ENCODE assay signal across 21 cellular contexts in the genomic region with DNA sequence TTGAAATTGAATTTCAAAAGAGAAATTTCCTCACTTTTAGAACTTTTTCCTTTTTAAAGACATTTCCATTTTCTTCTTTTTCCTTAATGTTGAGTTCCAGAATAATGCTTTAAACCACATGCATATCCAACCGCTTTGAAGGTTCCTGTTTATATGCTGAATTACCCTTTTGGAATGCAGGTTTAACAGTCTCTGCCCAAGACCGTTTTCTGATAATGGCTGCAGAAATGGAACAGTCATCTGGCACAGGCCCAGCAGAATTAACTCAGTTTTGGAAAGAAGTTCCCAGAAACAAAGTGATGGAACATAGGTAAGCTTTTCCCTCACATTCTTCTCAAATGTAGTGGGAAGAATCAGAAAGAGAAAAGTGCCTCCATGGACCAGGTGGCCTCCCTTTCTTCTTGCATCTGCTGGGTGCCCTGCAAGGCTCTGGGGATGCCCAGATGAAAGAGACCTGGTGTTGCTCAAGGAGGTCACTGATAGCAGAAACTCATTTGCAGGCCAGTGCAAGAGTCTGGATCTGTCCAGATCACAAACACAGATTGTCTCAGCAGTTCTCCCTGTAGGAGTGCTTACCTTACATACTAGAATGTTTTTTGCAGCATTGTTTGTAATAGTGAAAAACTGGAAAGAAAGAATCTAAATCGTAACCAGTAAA. TPM values are rescaled to one million over a fixed set of nuclear protein-coding genes. Genes with fewer than 3 reads are reported as not detected.
DNase-seq lines count a peak whose midpoint lies in the region; FAIRE-seq and TF ChIP-seq lines count a peak whose summit lies in the region.
"Had no signal": no experiment of that assay in that cellular context is flagged by ENCODE, and none has a peak within 500 bp of the region (broad histone marks: within the 10 kb centered on the region; RNA-seq: fewer than 3 reads in every experiment).

No MANE protein-coding gene starts in this region.

- H2BK12ac ChIP-seq in mesenchymal stem cell (ENCODE audit: low read length in 2 of 2): no peak overlapping the region

- H3K4ac ChIP-seq in mesenchymal stem cell (ENCODE audit: low read depth in 1 of 2, low read length in 2 of 2): no peak overlapping the region

- H3K27ac ChIP-seq in mesenchymal stem cell (ENCODE audit: low read length, poor library complexity, severe bottlenecking): peak overlapping the region; percentile 32
- H3K27ac ChIP-seq: C4-2B, esophagus muscularis mucosa, left ventricle myocardium inferior had no signal

- H3K4me2 ChIP-seq in mesenchymal stem cell (ENCODE audit: low read length, poor library complexity, severe bottlenecking): no peak overlapping the region
- H3K4me2 ChIP-seq: GM23338 had no signal

- no peak overlapping the region for H3K4me3 ChIP-seq in AG10803 (ENCODE audit: low read length)
- H3K4me3 ChIP-seq in bronchial epithelial cell (ENCODE audit: low read depth, low read length): no peak overlapping the region
- H3K4me3 ChIP-seq in mesenchymal stem cell (ENCODE audit: insufficient read depth in 1 of 2, low read depth in 1 of 2, low read length in 2 of 2): no peak overlapping the region
- H3K4me3 ChIP-seq: esophagus muscularis mucosa, GM23338, left ventricle myocardium inferior had no signal

- no peak for TF ChIP-seq CTCF in AG10803 (conservative IDR thresholded peaks at IDR 0.05; ENCODE audit: low read length)
- TF ChIP-seq CTCF in bronchial epithelial cell (IDR thresholded peaks at IDR 0.05; ENCODE audit: insufficient read depth, low read length, severe bottlenecking): no peak

- no peak overlapping the region for H4K8ac ChIP-seq in mesenchymal stem cell (ENCODE audit: low read length)

- no peaks in the 10 kb centered on the region for H3K9me3 ChIP-seq in mesenchymal stem cell (ENCODE audit: control insufficient read depth, low read length)
- H3K9me3 ChIP-seq: esophagus muscularis mucosa, left ventricle myocardium inferior had no signal

- peak overlapping the region in 1 of 2 experiments; percentile 24 for H3K18ac ChIP-seq in mesenchymal stem cell (ENCODE audit: low read depth in 1 of 2, low read length in 2 of 2)

- H2AFZ ChIP-seq in mesenchymal stem cell (ENCODE audit: low read depth, low read length): no peak overlapping the region
- H2AFZ ChIP-seq: GM23338 had no signal

- no peak overlapping the region for H3K23ac ChIP-seq in mesenchymal stem cell (ENCODE audit: low read length in 2 of 2)

- FAIRE-seq in bronchial epithelial cell (lab: Jason Lieb, UNC): peak; percentile 13
- no peak for FAIRE-seq in HTR-8/SVneo (lab: Jason Lieb, UNC)

- no peak overlapping the region for H3K9ac ChIP-seq in mesenchymal stem cell (ENCODE audit: low read length)

- H3K36me3 ChIP-seq in bronchial epithelial cell (ENCODE audit: control insufficient read depth, insufficient read depth, low read length) (no peaks in the 10 kb centered on the region), mesenchymal stem cell (ENCODE audit: control insufficient read depth in 1 of 2, insufficient read depth in 2 of 2, low read depth in 1 of 2, low read length in 2 of 2) (peaks cover 0 to 52% of the 10 kb centered on the region in 2 experiments)

- peaks cover 2% of the 10 kb centered on the region for H3K79me1 ChIP-seq in mesenchymal stem cell (replicated peaks; ENCODE audit: low read length, poor library complexity, severe bottlenecking)

- POLR2A ChIA-PET in HEK293T (lab: Yijun Ruan, JAX): no interaction called here

- H2AK5ac ChIP-seq in mesenchymal stem cell (ENCODE audit: low read length, severe bottlenecking): no peak overlapping the region

- 0% methylated on average over 2 of the region's 3 CpGs for WGBS in mesenchymal stem cell

- no peak overlapping the region for H4K91ac ChIP-seq in mesenchymal stem cell (ENCODE audit: low read length)

- no peak overlapping the region for H2BK15ac ChIP-seq in mesenchymal stem cell (ENCODE audit: low read depth, poor library complexity, severe bottlenecking)

- CTCF ChIA-PET in HEK293T (lab: Yijun Ruan, JAX): no interaction called here

- H2BK5ac ChIP-seq in mesenchymal stem cell (ENCODE audit: low read depth, low read length, poor library complexity, severe bottlenecking): no peak overlapping the region

- DNase-seq in AG10803 (ENCODE audit: low read depth) (peak; percentile 64), M059J (ENCODE audit: low read depth) (peak; percentile 90), bronchial epithelial cell (ENCODE audit: low read depth) (no peak), mesenchymal stem cell (peak; percentile 22), SW480 (ENCODE audit: low spot score) (no peak), HTR-8/SVneo (ENCODE audit: insufficient read length, low spot score) (no peak), HEK293T (ENCODE audit: extremely low spot score) (no peak)
- no peak for DNase-seq in stimulated activated naive CD4-positive, alpha-beta T cell (lab: John Stamatoyannopoulos, UW)
- DNase-seq: activated CD4-positive, alpha-beta memory T cell treated with anti-CD3 and anti-CD28 coated beads, Interleukin-2, amount 10 ng/mL, durations not matched to agents 7 days and 5 days; amygdala; DMS79; hypothalamus; left ventricle myocardium inferior; NCI-H1048; NCI-H2107; NCI-H69; OCI-M1; posterior cingulate gyrus had no signal

- H3K4me1 ChIP-seq in mesenchymal stem cell (ENCODE audit: control insufficient read depth, insufficient read depth, low read depth, low read length): peaks cover 2% of the 10 kb centered on the region
- H3K4me1 ChIP-seq: left ventricle myocardium inferior had no signal

- H3K14ac ChIP-seq in mesenchymal stem cell (ENCODE audit: low read length in 2 of 2): no peak overlapping the region

- H3K27me3 ChIP-seq in bronchial epithelial cell (ENCODE audit: control insufficient read depth, insufficient read depth, low read length) (no peaks in the 10 kb centered on the region), mesenchymal stem cell (ENCODE audit: control insufficient read depth in 1 of 2, insufficient read depth in 1 of 2, low read length in 2 of 2) (no peaks in the 10 kb centered on the region)
- H3K27me3 ChIP-seq: esophagus muscularis mucosa had no signal

- no peak overlapping the region for H2BK120ac ChIP-seq in mesenchymal stem cell (ENCODE audit: low read depth, low read length)

TF ChIP-seq in HEK293T, 16 proteins besides CTCF, POLR2A, EP300 and RAD21:
- TF ChIP-seq ZNF384 (IDR thresholded peaks at IDR 0.05): no peak
- TF ChIP-seq ELF4 (IDR thresholded peaks at IDR 0.05): no peak
- TF ChIP-seq NFRKB (IDR thresholded peaks at IDR 0.05): no peak
- no peak for TF ChIP-seq SUZ12 (IDR thresholded peaks at IDR 0.05)
- no peak for TF ChIP-seq LEF1 (IDR thresholded peaks at IDR 0.05; ENCODE audit: borderline replicate concordance)
- TF ChIP-seq BHLHE40 (IDR thresholded peaks at IDR 0.05; ENCODE audit: borderline replicate concordance): no peak
- no peak for TF ChIP-seq L3MBTL2 (conservative IDR thresholded peaks at IDR 0.05)
- no peak for TF ChIP-seq CTBP1 (IDR thresholded peaks at IDR 0.05; ENCODE audit: borderline replicate concordance)
- no peak for TF ChIP-seq FOXK2 (IDR thresholded peaks at IDR 0.05)
- no peak for TF ChIP-seq ARNT (IDR thresholded peaks at IDR 0.05)
- TF ChIP-seq HDGF (IDR thresholded peaks at IDR 0.05; ENCODE audit: borderline replicate concordance): no peak
- TF ChIP-seq TARDBP (IDR thresholded peaks at IDR 0.05): no peak
- no peak for TF ChIP-seq FOXM1 (IDR thresholded peaks at IDR 0.05; ENCODE audit: borderline replicate concordance)
- no peak for TF ChIP-seq FOXA1 (IDR thresholded peaks at IDR 0.05)
- TF ChIP-seq, protein P1, sequence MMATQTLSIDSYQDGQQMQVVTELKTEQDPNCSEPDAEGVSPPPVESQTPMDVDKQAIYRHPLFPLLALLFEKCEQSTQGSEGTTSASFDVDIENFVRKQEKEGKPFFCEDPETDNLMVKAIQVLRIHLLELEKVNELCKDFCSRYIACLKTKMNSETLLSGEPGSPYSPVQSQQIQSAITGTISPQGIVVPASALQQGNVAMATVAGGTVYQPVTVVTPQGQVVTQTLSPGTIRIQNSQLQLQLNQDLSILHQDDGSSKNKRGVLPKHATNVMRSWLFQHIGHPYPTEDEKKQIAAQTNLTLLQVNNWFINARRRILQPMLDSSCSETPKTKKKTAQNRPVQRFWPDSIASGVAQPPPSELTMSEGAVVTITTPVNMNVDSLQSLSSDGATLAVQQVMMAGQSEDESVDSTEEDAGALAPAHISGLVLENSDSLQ (IDR thresholded peaks at IDR 0.05): no peak
- no peak for TF ChIP-seq SP1 (IDR thresholded peaks at IDR 0.05)
TF ChIP-seq in HEK293T: peak in this region for 0.

RNA-seq across cellular contexts. Expression of a gene that starts 42.9 kb away (rescaled TPM):
- total RNA-seq in M059J (2014; rRNA removed; shearing (Covaris generic)): 34.0 and 36.9 TPM in 2 replicates
- total RNA-seq in bronchial epithelial cell: 8.2 and 8.7 TPM in 2 replicates
- 22.0 TPM for polyA plus RNA-seq in mesenchymal stem cell (2013, experiment 1 of 2)
- 22.6 TPM for polyA plus RNA-seq in mesenchymal stem cell (2013, experiment 2 of 2)

RNA-seq across cellular contexts. Expression of a gene that starts 43.3 kb away (rescaled TPM):
- total RNA-seq in M059J (2014; rRNA removed; shearing (Covaris generic)): 10.4 and 12.5 TPM in 2 replicates
- 1.2 and 1.8 TPM in 2 replicates for total RNA-seq in bronchial epithelial cell
- polyA plus RNA-seq in mesenchymal stem cell (2013, experiment 1 of 2): 0.81 TPM
- polyA plus RNA-seq in mesenchymal stem cell (2013, experiment 2 of 2): 0.68 TPM

Comparison
In these comparisons a context has a peak if more than half of its experiments do, and no peak if none do; other contexts are left out.
1. DNase-seq: peak in AG10803 (single experiment), M059J (single experiment) and mesenchymal stem cell (single experiment); none in bronchial epithelial cell (single experiment), stimulated activated naive CD4-positive, alpha-beta T cell (0 of 6), SW480 (single experiment), HTR-8/SVneo (single experiment) and HEK293T (single experiment).